In the genomic region with DNA sequence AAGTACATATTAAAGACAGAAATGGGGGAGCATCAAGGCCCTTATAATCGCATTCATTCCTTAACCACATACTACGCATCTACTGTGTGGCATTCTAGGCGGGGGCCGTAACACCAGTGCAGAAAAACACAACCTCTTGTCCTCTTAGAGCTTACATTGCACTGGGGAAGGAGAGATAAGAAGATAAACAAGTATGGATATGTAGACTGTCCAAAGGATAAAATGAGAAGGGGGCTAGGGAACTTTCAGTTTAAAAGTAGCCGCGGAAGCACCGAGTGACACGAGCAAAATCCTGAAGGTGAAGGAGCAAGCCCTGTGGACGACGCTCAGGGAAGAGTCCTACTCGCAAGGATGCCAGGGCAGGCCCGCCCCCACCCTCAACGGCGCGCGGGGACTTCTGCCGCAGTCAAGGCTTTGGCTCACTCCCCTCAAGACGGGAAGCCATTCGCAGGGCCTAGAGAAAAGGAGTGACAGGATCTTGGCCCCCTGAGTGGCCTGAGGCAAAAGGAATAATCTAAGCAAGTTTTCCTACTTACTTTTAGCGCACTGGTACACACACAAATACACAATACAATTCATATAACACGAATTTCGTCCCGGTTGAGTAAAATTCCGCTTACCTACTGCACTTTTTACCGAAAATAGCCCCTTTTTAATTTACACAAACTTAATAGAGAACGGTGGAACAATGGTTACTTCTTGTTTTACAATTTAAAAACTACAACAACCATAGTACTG, we compare ENCODE assay signal across 8 cellular contexts. TPM values are rescaled to one million over a fixed set of nuclear protein-coding genes. Genes with fewer than 3 reads are reported as not detected.
A peak's percentile ranks its signal among the peaks of the same experiment; 100 is the strongest.
DNase-seq lines count a peak whose midpoint lies in the region; ATAC-seq and TF ChIP-seq lines count a peak whose summit lies in the region.

No MANE protein-coding gene starts in this region.

- H3K4me3 ChIP-seq in astrocyte of the cerebellum (ENCODE audit: low read depth, low read length) (peak overlapping the region; percentile 82), iPS-11a (ENCODE audit: low read depth, low read length) (peak overlapping the region; percentile 75)

- no peaks in the 10 kb centered on the region for H3K27me3 Mint-ChIP-seq in IgD-negative memory B cell
- H3K27me3 Mint-ChIP-seq in T-cell, result no peaks in the 10 kb centered on the region

- H3K27ac Mint-ChIP-seq in IgD-negative memory B cell, result peak overlapping the region; percentile 91 to 94 (median 92)
- H3K27ac Mint-ChIP-seq in T-cell, result peak overlapping the region; percentile 94 to 97

- peak; percentile 83 for DNase-seq in ELR (ENCODE audit: low read depth)
- DNase-seq in T-cell, result peak in 33 of 34 experiments; percentile 17 to 62 (median 39)
- no peak for DNase-seq in astrocyte of the cerebellum (ENCODE audit: low read depth)
- DNase-seq in sciatic nerve (ENCODE audit: low spot score), result peak; percentile 68

- CTCF ChIA-PET in T-cell (lab: Charles Lee), result interaction anchor here (0.6 to 1.7 kb wide), 6 partner anchors 11 to 136 kb away, joined by 3 to 6 read pairs (median 3); no protein-coding TSS in a partner anchor

- H3K4me3 Mint-ChIP-seq in IgD-negative memory B cell (peak overlapping the region; percentile 91 to 98 (median 96)), T-cell (peak overlapping the region; percentile 82 to 92 (median 88))

- POLR2A ChIA-PET in T-cell (lab: Charles Lee), result interaction anchor here in 1 of 2 donors (0.6 to 0.7 kb wide), 2 partner anchors 10 to 721 kb away, joined by 3 read pairs; no protein-coding TSS in a partner anchor

- peaks cover 31 to 36% (median 34%) of the 10 kb centered on the region in 3 donors for H3K4me1 Mint-ChIP-seq in IgD-negative memory B cell
- peaks cover 53 to 67% (median 55%) of the 10 kb centered on the region in 3 donors for H3K4me1 Mint-ChIP-seq in T-cell

- H3K9me3 Mint-ChIP-seq in IgD-negative memory B cell (peaks cover 0 to 2% (median 1%) of the 10 kb centered on the region in 3 donors), T-cell (no peaks in the 10 kb centered on the region)

- intact Hi-C loops in sciatic nerve (cut with DNase I), result no loop called here

- no peak for TF ChIP-seq CTCF in astrocyte of the cerebellum (IDR thresholded peaks at IDR 0.05; ENCODE audit: low read depth, low read length, missing control alignments)

- H3K36me3 Mint-ChIP-seq in IgD-negative memory B cell (no peaks in the 10 kb centered on the region), T-cell (peaks cover 2% of the 10 kb centered on the region)

- ATAC-seq in T-cell (replicated peaks in 1 of 4) (peak in 3 of 4 experiments; percentile 8 to 29 (median 11)), sciatic nerve (peak; percentile 40), HG02840 (IDR thresholded peaks at IDR 0.05; ENCODE audit: low FRiP score, unreplicated experiment) (no peak), GM18517 (IDR thresholded peaks at IDR 0.05; ENCODE audit: unreplicated experiment) (no peak)

- in situ Hi-C loops in astrocyte of the cerebellum (cut with HindIII; ENCODE audit: low sequenced_read_pairs), result no loop called here

RNA-seq across cellular contexts. Expression of a gene that starts 1.3 kb away (rescaled TPM):
- 20.2 TPM for polyA plus RNA-seq in IgD-negative memory B cell
- total RNA-seq in T-cell, result 100 to 1,000 TPM in 2 of 5 donors, 10 to 100 TPM in 3; 87.5 to 133 (median 93.6) TPM
- total RNA-seq in sciatic nerve, result 97.0 TPM

Comparison
In these comparisons a context has a peak if more than half of its experiments do, and no peak if none do; other contexts are left out.
1. ATAC-seq: peak in T-cell (3 of 4) and sciatic nerve (single experiment); none in HG02840 (single experiment) and GM18517 (single experiment).